8 cellular contexts compared by ENCODE assay signal in genomic region chrX:16882188-16882587, GRCh38. TPM values are rescaled to one million over a fixed set of nuclear protein-coding genes. Genes with fewer than 3 reads are reported as not detected.
DNase-seq lines count a peak whose midpoint lies in the region; ATAC-seq and TF ChIP-seq lines count a peak whose summit lies in the region.

No MANE protein-coding gene starts in this region.

- no peak for DNase-seq in CD8-positive, alpha-beta T cell
- DNase-seq in GM23248: peak; percentile 47
- peak; percentile 68 for DNase-seq in NCI-H69 (lab: John Stamatoyannopoulos, UW)
- DNase-seq in central memory CD8-positive, alpha-beta T cell (ENCODE audit: low spot score in 2 of 2): no peak

- no peak overlapping the region for H3K4me3 ChIP-seq in CD8-positive, alpha-beta T cell (ENCODE audit: low read depth, low read length)
- H3K4me3 ChIP-seq in GM23248 (peak overlapping the region; percentile 74), muscle layer of duodenum (ENCODE audit: low read depth in 1 of 2, low read length in 2 of 2) (peak overlapping the region; percentile 61 to 76)

- H3K9me3 ChIP-seq in CD8-positive, alpha-beta T cell (ENCODE audit: low read length): no peaks in the 10 kb centered on the region
- H3K9me3 ChIP-seq in GM23248 (ENCODE audit: low read depth) (no peaks in the 10 kb centered on the region), muscle layer of duodenum (ENCODE audit: control insufficient read depth in 1 of 2, low read length in 2 of 2) (no peaks in the 10 kb centered on the region)

- POLR2A ChIA-PET in CD8-positive, alpha-beta T cell (lab: Charles Lee): interaction anchor here (0.5 to 1.6 kb wide), 4 partner anchors 9 to 62 kb away, joined by 3 to 6 read pairs (median 4); partner anchors contain the start of gene RBBP7

- peak overlapping the region; percentile 72 for H3K9ac ChIP-seq in GM23248

- H3K36me3 ChIP-seq in CD8-positive, alpha-beta T cell (ENCODE audit: insufficient read depth, low read length): no peaks in the 10 kb centered on the region
- H3K36me3 ChIP-seq in GM23248 (ENCODE audit: low read depth): no peaks in the 10 kb centered on the region
- no peaks in the 10 kb centered on the region for H3K36me3 ChIP-seq in muscle layer of duodenum (ENCODE audit: control insufficient read depth in 1 of 2, insufficient read depth in 2 of 2, low read length in 2 of 2)

- H3K9me2 ChIP-seq in GM23248 (ENCODE audit: insufficient read depth): no peaks in the 10 kb centered on the region

- H3K4me3 Mint-ChIP-seq in CD8-positive, alpha-beta T cell: peak overlapping the region; percentile 79
- peak overlapping the region; percentile 75 for H3K4me3 Mint-ChIP-seq in central memory CD8-positive, alpha-beta T cell

- H3K79me2 ChIP-seq in GM23248 (ENCODE audit: insufficient read depth): no peaks in the 10 kb centered on the region

- H3K27ac Mint-ChIP-seq in CD8-positive, alpha-beta T cell: peak overlapping the region; percentile 52
- H3K27ac Mint-ChIP-seq in central memory CD8-positive, alpha-beta T cell (ENCODE audit: low read depth): peak overlapping the region; percentile 29

- no peak for ATAC-seq in CD8-positive, alpha-beta T cell
- ATAC-seq in central memory CD8-positive, alpha-beta T cell (replicated peaks; ENCODE audit: extremely low read depth, poor library complexity, severe bottlenecking): peak; percentile 15
- no peak for ATAC-seq in HG02678 (IDR thresholded peaks at IDR 0.05; ENCODE audit: unreplicated experiment)
- ATAC-seq in GM19467 (IDR thresholded peaks at IDR 0.05; ENCODE audit: unreplicated experiment): no peak
- no peak for ATAC-seq in HG03159 (IDR thresholded peaks at IDR 0.05; ENCODE audit: unreplicated experiment)

- H4K20me1 ChIP-seq in GM23248 (ENCODE audit: insufficient read depth): no peaks in the 10 kb centered on the region

- no peaks in the 10 kb centered on the region for H3K27me3 Mint-ChIP-seq in CD8-positive, alpha-beta T cell (ENCODE audit: low read depth)
- no peaks in the 10 kb centered on the region for H3K27me3 Mint-ChIP-seq in central memory CD8-positive, alpha-beta T cell

- WGBS in GM23248 (ENCODE audit: low coverage in 1 of 2, low lambda C conversion rate in 2 of 2, missing lambda C conversion rate in 2 of 2), 2 experiments: 0 to 3% methylated on average over 6 of the region's 6 CpGs

- H3K4me1 Mint-ChIP-seq in CD8-positive, alpha-beta T cell (ENCODE audit: low read depth): peaks cover 9% of the 10 kb centered on the region
- no peaks in the 10 kb centered on the region for H3K4me1 Mint-ChIP-seq in central memory CD8-positive, alpha-beta T cell

- intact Hi-C loops in CD8-positive, alpha-beta T cell (cut with DNase I, micrococcal nuclease): loop anchor here (1.0 to 10.0 kb wide), 4 partner anchors 12 to 853 kb away; partner anchors contain the start of genes RBBP7 (in 1 of the 2), REPS2 (in 1 of the 2) and SCML1 (in 1 of the 2)

- in situ Hi-C loops in GM23248 (cut with MboI): no loop called here

- H3K36me3 Mint-ChIP-seq in CD8-positive, alpha-beta T cell: no peaks in the 10 kb centered on the region
- H3K36me3 Mint-ChIP-seq in central memory CD8-positive, alpha-beta T cell (ENCODE audit: insufficient read depth): no peaks in the 10 kb centered on the region

- H3F3A ChIP-seq in GM23248 (ENCODE audit: insufficient read depth): no peaks in the 10 kb centered on the region

- no peaks in the 10 kb centered on the region for H3K27me3 ChIP-seq in CD8-positive, alpha-beta T cell (ENCODE audit: insufficient read depth, low read length)
- H3K27me3 ChIP-seq in GM23248 (replicated peaks; ENCODE audit: insufficient read depth) (no peaks in the 10 kb centered on the region), muscle layer of duodenum (ENCODE audit: low read depth, low read length) (no peaks in the 10 kb centered on the region)

- H3K4me1 ChIP-seq in CD8-positive, alpha-beta T cell (ENCODE audit: insufficient read depth, low read length): peaks cover 3% of the 10 kb centered on the region
- H3K4me1 ChIP-seq in GM23248 (ENCODE audit: insufficient read depth) (no peaks in the 10 kb centered on the region), muscle layer of duodenum (ENCODE audit: control insufficient read depth in 1 of 2, insufficient read depth in 2 of 2, low read length in 2 of 2) (peaks cover 0 to 4% of the 10 kb centered on the region in 2 donors)

- CTCF ChIA-PET in CD8-positive, alpha-beta T cell (lab: Charles Lee): interaction anchor here (0.5 to 4.0 kb wide), 7 partner anchors 9 to 1608 kb away, joined by 3 to 33 read pairs (median 8); partner anchors contain the start of genes RBBP7 and REPS2

- TF ChIP-seq CTCF in CD8-positive, alpha-beta T cell (IDR thresholded peaks at IDR 0.05): no peak

- peak overlapping the region; percentile 95 for H3K4me2 ChIP-seq in GM23248 (ENCODE audit: unreplicated experiment)

- no peak overlapping the region for H3K27ac ChIP-seq in CD8-positive, alpha-beta T cell (ENCODE audit: low read depth, low read length)
- H3K27ac ChIP-seq in GM23248: no peak overlapping the region
- no peak overlapping the region for H3K27ac ChIP-seq in muscle layer of duodenum (ENCODE audit: low read length)

- H2AFZ ChIP-seq in GM23248: peak overlapping the region; percentile 96

- H3K9me3 Mint-ChIP-seq in CD8-positive, alpha-beta T cell: no peaks in the 10 kb centered on the region
- H3K9me3 Mint-ChIP-seq in central memory CD8-positive, alpha-beta T cell: no peaks in the 10 kb centered on the region

RNA-seq across cellular contexts. Expression of gene RBBP7, which starts 12.0 kb away (rescaled TPM):
- 100 to 1,000 TPM; 130 to 131 TPM for total RNA-seq in CD8-positive, alpha-beta T cell
- total RNA-seq in GM23248 (2014; rRNA removed; shearing (Covaris generic)): 64.6 and 86.2 TPM in 2 replicates
- 119 and 124 TPM in 2 replicates for polyA plus RNA-seq in GM23248 (2016; fragmentation: Nextera tagmentation; extraction: Ambion mirVana)

Comparison
In these comparisons a context has a peak if more than half of its experiments do, and no peak if none do; other contexts are left out.
1. DNase-seq: peak in GM23248 (single experiment) and NCI-H69 (single experiment); none in CD8-positive, alpha-beta T cell (0 of 7) and central memory CD8-positive, alpha-beta T cell (0 of 2).